10 cellular contexts compared by ENCODE assay signal in genomic region chr12:29041621-29042020, GRCh38.
DNase-seq lines count a peak whose midpoint lies in the region; ATAC-seq, FAIRE-seq and TF ChIP-seq lines count a peak whose summit lies in the region.
"Had no signal": no experiment of that assay in that cellular context is flagged by ENCODE, and none has a peak within 500 bp of the region (broad histone marks: within the 10 kb centered on the region; RNA-seq: fewer than 3 reads in every experiment).

No MANE protein-coding gene starts in this region.

- no peak for TF ChIP-seq CTCF in osteoblast (IDR thresholded peaks at IDR 0.05; ENCODE audit: extremely low read depth, low read depth, low read length)

- H3K27ac ChIP-seq in osteoblast (ENCODE audit: low read depth, low read length): peak overlapping the region; percentile 81

- ATAC-seq in HG03280 (IDR thresholded peaks at IDR 0.05; ENCODE audit: unreplicated experiment): no peak
- ATAC-seq in left lobe of liver: no peak

- DNase-seq in EL (peak; percentile 75), MV-4-11 (lab: John Stamatoyannopoulos, UW) (peak; percentile 45), osteoblast (ENCODE audit: insufficient read length, low spot score, missing footprints) (peak; percentile 65), nucleus accumbens (lab: John Stamatoyannopoulos, UW) (no peak), left lobe of liver (ENCODE audit: low spot score) (no peak)
- DNase-seq in activated naive CD4-positive, alpha-beta T cell (lab: John Stamatoyannopoulos, UW): no peak
- DNase-seq: KG1, mesendoderm had no signal

- no peak overlapping the region for H3K4me3 ChIP-seq in osteoblast (ENCODE audit: insufficient read depth, low read length)

- H2AFZ ChIP-seq in osteoblast (ENCODE audit: low read length): peak overlapping the region; percentile 45

- no peaks in the 10 kb centered on the region for H3K27me3 ChIP-seq in osteoblast (ENCODE audit: insufficient read depth, low read length)

- peaks cover 40% of the 10 kb centered on the region for H3K4me1 ChIP-seq in osteoblast (ENCODE audit: insufficient read depth, low read length)

- peak; percentile 89 for FAIRE-seq in colon (lab: Jason Lieb, UNC)

- H3K4me2 ChIP-seq in osteoblast (ENCODE audit: insufficient read depth, low read length): peak overlapping the region; percentile 65

- H3K36me3 ChIP-seq in osteoblast (ENCODE audit: insufficient read depth, low read length): no peaks in the 10 kb centered on the region

- H4K20me1 ChIP-seq in osteoblast (ENCODE audit: insufficient read depth, low read length): no peaks in the 10 kb centered on the region

- no peaks in the 10 kb centered on the region for H3K9me3 ChIP-seq in osteoblast (ENCODE audit: low read depth, low read length)

- no peaks in the 10 kb centered on the region for H3K79me2 ChIP-seq in osteoblast (ENCODE audit: insufficient read depth, low read length)

Comparison
In these comparisons a context has a peak if more than half of its experiments do, and no peak if none do; other contexts are left out.
1. DNase-seq: peak in EL (single experiment), MV-4-11 (single experiment) and osteoblast (single experiment); none in activated naive CD4-positive, alpha-beta T cell (0 of 4), nucleus accumbens (0 of 56) and left lobe of liver (single experiment).